In genomic region chr6:13712485-13712990, GRCh38 we compare ENCODE assay signal across 8 cellular contexts. TPM values are rescaled to one million over a fixed set of nuclear protein-coding genes. Genes with fewer than 3 reads are reported as not detected.
DNase-seq lines count a peak whose midpoint lies in the region; ATAC-seq and TF ChIP-seq lines count a peak whose summit lies in the region.

No MANE protein-coding gene starts in this region.

- H2AFZ ChIP-seq in OCI-LY7 (ENCODE audit: low read length): peak overlapping the region; percentile 97

- ATAC-seq in naive B cell (ENCODE audit: low read depth in 2 of 2) (no peak), GM21367 (IDR thresholded peaks at IDR 0.05; ENCODE audit: unreplicated experiment) (no peak), HG02870 (IDR thresholded peaks at IDR 0.05; ENCODE audit: unreplicated experiment) (no peak), HG03460 (IDR thresholded peaks at IDR 0.05; ENCODE audit: unreplicated experiment) (no peak)

- H3K9me2 ChIP-seq in OCI-LY7 (ENCODE audit: insufficient read depth, low read length): no peaks in the 10 kb centered on the region

- H3K79me2 ChIP-seq in OCI-LY7 (ENCODE audit: insufficient read depth, low read depth, low read length): peaks cover 34% of the 10 kb centered on the region

- CTCF ChIA-PET in OCI-LY7 (lab: Charles Lee; ENCODE audit: unreplicated experiment): no interaction called here

- no peak for TF ChIP-seq CTCF in GM12865 (IDR thresholded peaks at IDR 0.05; ENCODE audit: insufficient read depth, low read depth, low read length, missing control alignments)
- no peak for TF ChIP-seq CTCF in OCI-LY7 (conservative IDR thresholded peaks at IDR 0.05; ENCODE audit: low read length)

- peak overlapping the region; percentile 86 to 97 (median 94) for H3K4me3 Mint-ChIP-seq in naive B cell

- H3K27me3 Mint-ChIP-seq in naive B cell: no peaks in the 10 kb centered on the region

- no peaks in the 10 kb centered on the region for H3K9me3 ChIP-seq in OCI-LY7 (ENCODE audit: low read length)
- no peaks in the 10 kb centered on the region for H3K9me3 ChIP-seq in endocrine pancreas (ENCODE audit: control insufficient read depth, low read length)

- BruUV-seq in OCI-LY7 (replicated peaks; lab: Mats Ljungman, UMichigan): TSS peak; percentile 93

- H3K9ac ChIP-seq in endocrine pancreas (ENCODE audit: control insufficient read depth, insufficient read depth, low read length): peak overlapping the region; percentile 84

- peak overlapping the region; percentile 62 to 99 (median 94) for H3K27ac Mint-ChIP-seq in naive B cell

- H3K4me1 ChIP-seq in OCI-LY7 (ENCODE audit: insufficient read depth, low read length, poor library complexity, severe bottlenecking) (peaks cover 20% of the 10 kb centered on the region), endocrine pancreas (ENCODE audit: control insufficient read depth, insufficient read depth, low read length) (peaks cover 8% of the 10 kb centered on the region)

- no peaks in the 10 kb centered on the region for H3K36me3 Mint-ChIP-seq in naive B cell

- peaks cover 29 to 36% (median 31%) of the 10 kb centered on the region in 3 donors for H3K4me1 Mint-ChIP-seq in naive B cell

- peak overlapping the region; percentile 78 for H3K27ac ChIP-seq in OCI-LY7 (ENCODE audit: low read depth, low read length, poor library complexity, severe bottlenecking)

- POLR2A ChIA-PET in OCI-LY7 (lab: Charles Lee): interaction anchor here (0.6 to 1.3 kb wide), 5 partner anchors 19 to 361 kb away, joined by 3 to 4 read pairs (median 3); no protein-coding TSS in a partner anchor

- no peaks in the 10 kb centered on the region for H3K27me3 ChIP-seq in endocrine pancreas (ENCODE audit: control insufficient read depth, insufficient read depth, low read length)

- DNase-seq in GM12865 (ENCODE audit: low read depth) (peak; percentile 44), OCI-LY7 (ENCODE audit: low spot score) (peak; percentile 18), naive B cell (no peak)
- no peak for DNase-seq in activated CD4-positive, alpha-beta T cell treated with anti-CD3 and anti-CD28 coated beads, Interleukin-2, amount 50 U/mL, for 4 hours

- H3K4me2 ChIP-seq in OCI-LY7 (ENCODE audit: low read length): peak overlapping the region; percentile 81

- peaks cover 0 to 2% (median 0%) of the 10 kb centered on the region in 7 donors for H3K9me3 Mint-ChIP-seq in naive B cell

- H3K4me3 ChIP-seq in GM12865 (ENCODE audit: low read depth, low read length): peak overlapping the region; percentile 86
- H3K4me3 ChIP-seq in OCI-LY7 (ENCODE audit: low read depth, low read length, poor library complexity, severe bottlenecking): peak overlapping the region; percentile 74
- peak overlapping the region; percentile 89 for H3K4me3 ChIP-seq in endocrine pancreas (ENCODE audit: control insufficient read depth, insufficient read depth, low read length)

- H3K36me3 ChIP-seq in OCI-LY7 (ENCODE audit: insufficient read depth, low read length) (no peaks in the 10 kb centered on the region), endocrine pancreas (ENCODE audit: control insufficient read depth, insufficient read depth, low read length) (no peaks in the 10 kb centered on the region)

- H4K20me1 ChIP-seq in OCI-LY7 (ENCODE audit: insufficient read depth, low read length): peaks cover 18% of the 10 kb centered on the region

- intact Hi-C loops in OCI-LY7 (cut with micrococcal nuclease; ENCODE audit: unreplicated experiment): loop anchor here (1.0 to 5.0 kb wide), 4 partner anchors 102 to 375 kb away; partner anchors contain the start of gene MCUR1

RNA-seq across cellular contexts. Expression of gene RANBP9, which starts 0.9 kb away (rescaled TPM):
- 20.5 and 22.2 TPM in 2 replicates for total RNA-seq in OCI-LY7 (2014; rRNA removed; shearing (Covaris generic))
- 35.0 and 41.6 TPM in 2 replicates for total RNA-seq in OCI-LY7 (2022)
- 1 to 10 TPM; 2.2 to 5.0 (median 3.3) TPM for polyA plus RNA-seq in naive B cell (ENCODE audit: low read depth in 6 of 6)

Comparison
In these comparisons a context has a peak if more than half of its experiments do, and no peak if none do; other contexts are left out.
1. DNase-seq: peak in GM12865 (single experiment) and OCI-LY7 (single experiment); none in naive B cell (single experiment) and activated CD4-positive, alpha-beta T cell treated with anti-CD3 and anti-CD28 coated beads, Interleukin-2, amount 50 U/mL, for 4 hours (0 of 2).
2. Peak in every context shown above with its lines, with median percentiles within 50 percentile points of each other: H3K4me3 ChIP-seq.